ENCODE assay signal across 19 cellular contexts in genomic region chr3:42130329-42131070, GRCh38. TPM values are rescaled to one million over a fixed set of nuclear protein-coding genes. Genes with fewer than 3 reads are reported as not detected.
DNase-seq lines count a peak whose midpoint lies in the region; ATAC-seq, FAIRE-seq and TF ChIP-seq lines count a peak whose summit lies in the region.
"Had no signal": no experiment of that assay in that cellular context is flagged by ENCODE, and none has a peak within 500 bp of the region (broad histone marks: within the 10 kb centered on the region; RNA-seq: fewer than 3 reads in every experiment).

No MANE protein-coding gene starts in this region.

- ATAC-seq in left ventricle myocardium superior (peak; percentile 17), lung (ENCODE audit: insufficient read depth, low FRiP score) (peak; percentile 68), upper lobe of right lung (peak; percentile 67)
- ATAC-seq: stimulated activated naive CD8-positive, alpha-beta T cell treated with anti-CD3 and anti-CD28 coated beads, Interleukin-15, Interleukin-2, amounts not matched to agents 100 U/mL and 50 U/mL, for 24 hours had no signal

- H3K4me3 ChIP-seq in bronchial epithelial cell (ENCODE audit: low read depth, low read length) (no peak overlapping the region), lung (no peak overlapping the region), upper lobe of right lung (no peak overlapping the region)
- H3K4me3 ChIP-seq: SJCRH30 had no signal

- DNase-seq in left ventricle myocardium superior (no peak), cardiac septum (ENCODE audit: low spot score) (no peak), bronchial epithelial cell (ENCODE audit: low read depth) (peak; percentile 55), lung (ENCODE audit: low spot score) (no peak), upper lobe of right lung (no peak), NK-92 (lab: John Stamatoyannopoulos, UW; ENCODE audit: unreplicated experiment) (no peak), kidney glomerular epithelial cell (lab: John Stamatoyannopoulos, UW) (no peak), NCI-H2171 treated with DMSO at 0.1 percent for 48 hours (lab: John Stamatoyannopoulos, UW) (no peak)
- DNase-seq: ACHN; activated naive CD8-positive, alpha-beta T cell treated with anti-CD3 and anti-CD28 coated beads, Interleukin-2, amount 50 U/mL, for 24 hours; caudate nucleus; CD4-positive, CD25-positive, alpha-beta regulatory T cell; effector memory CD4-positive, alpha-beta T cell; MM.1S; NCI-H1694 treated with DMSO at 0.1 percent for 48 hours; retina; SJCRH30; stimulated activated naive CD8-positive, alpha-beta T cell treated with anti-CD3 and anti-CD28 coated beads, Interleukin-15, Interleukin-2, amounts not matched to agents 100 U/mL and 50 U/mL, for 24 hours; T-helper 2 cell had no signal

- H3K9me3 ChIP-seq in lung (ENCODE audit: control insufficient read depth in 2 of 2, insufficient read depth in 1 of 2, low read length in 1 of 2) (no peaks in the 10 kb centered on the region), upper lobe of right lung (no peaks in the 10 kb centered on the region)
- H3K9me3 ChIP-seq: SJCRH30 had no signal

- intact Hi-C loops in left ventricle myocardium superior (cut with micrococcal nuclease) (no loop called here), cardiac septum (cut with DNase I) (loop anchor here (10.0 kb wide), 1 partner anchor 426 kb away; no protein-coding TSS in a partner anchor), upper lobe of right lung (cut with DNase I) (no loop called here)

- 89% methylated on average over 8 of the region's 8 CpGs for WGBS in lung, 2 donors

- peaks cover 3 to 5% of the 10 kb centered on the region in 2 donors for H3K4me1 ChIP-seq in lung (ENCODE audit: control insufficient read depth in 2 of 2, insufficient read depth in 2 of 2, low read length in 2 of 2)
- H3K4me1 ChIP-seq in upper lobe of right lung: no peaks in the 10 kb centered on the region
- H3K4me1 ChIP-seq: SJCRH30 had no signal

- H3K27ac ChIP-seq in lung (ENCODE audit: low read depth in 1 of 2, low read length in 1 of 2): no peak overlapping the region
- no peak overlapping the region for H3K27ac ChIP-seq in upper lobe of right lung
- H3K27ac ChIP-seq: SJCRH30 had no signal

- TF ChIP-seq CTCF in bronchial epithelial cell (IDR thresholded peaks at IDR 0.05; ENCODE audit: insufficient read depth, low read length, severe bottlenecking) (no peak), lung (IDR thresholded peaks at IDR 0.05; ENCODE audit: control extremely low read depth, extremely low read depth) (no peak), upper lobe of right lung (IDR thresholded peaks at IDR 0.05) (no peak)

- FAIRE-seq in bronchial epithelial cell (lab: Jason Lieb, UNC): no peak

- peaks cover 1% of the 10 kb centered on the region for H3K36me3 ChIP-seq in bronchial epithelial cell (ENCODE audit: control insufficient read depth, insufficient read depth, low read length)
- peaks cover 4 to 6% of the 10 kb centered on the region in 2 donors for H3K36me3 ChIP-seq in lung (ENCODE audit: control insufficient read depth in 2 of 2, insufficient read depth in 2 of 2, low read length in 2 of 2)
- H3K36me3 ChIP-seq in upper lobe of right lung: peaks cover 12% of the 10 kb centered on the region
- H3K36me3 ChIP-seq: SJCRH30 had no signal

- H3K27me3 ChIP-seq in bronchial epithelial cell (ENCODE audit: control insufficient read depth, insufficient read depth, low read length) (no peaks in the 10 kb centered on the region), lung (ENCODE audit: control insufficient read depth, insufficient read depth) (no peaks in the 10 kb centered on the region), upper lobe of right lung (no peaks in the 10 kb centered on the region)
- H3K27me3 ChIP-seq: SJCRH30 had no signal

RNA-seq across cellular contexts. Expression of gene TRAK1, which starts 39.3 kb away (rescaled TPM):
- 323 TPM for total RNA-seq in left ventricle myocardium superior
- 246 TPM for total RNA-seq in cardiac septum
- 36.1 and 43.5 TPM in 2 replicates for total RNA-seq in bronchial epithelial cell
- total RNA-seq in lung: 10 to 100 TPM; 45.3 to 65.4 TPM
- polyA plus RNA-seq in lung: 10 to 100 TPM; 18.2 to 19.6 TPM
- 49.6 TPM for total RNA-seq in upper lobe of right lung

Comparison
In these comparisons a context has a peak if more than half of its experiments do, and no peak if none do; other contexts are left out.
1. ATAC-seq: peak in every context shown above with its lines; median percentile 68 in lung; 67 in upper lobe of right lung; 17 in left ventricle myocardium superior.